Comparison of ENCODE assay signal across 8 cellular contexts in genomic region chr6:31403283-31403989, GRCh38.
DNase-seq lines count a peak whose midpoint lies in the region; TF ChIP-seq lines count a peak whose summit lies in the region.

TSS of gene MICA (plus strand) at chr6:31403595. CDS start at chr6:31403633, 38 bp downstream.

- peak within 1 kb of the TSS; percentile 62 for H3K4me3 ChIP-seq in HFF-Myc (replicated peaks; ENCODE audit: low read depth, low read length)
- H3K4me3 ChIP-seq in epithelial cell of esophagus (ENCODE audit: low read length) = peak within 1 kb of the TSS; percentile 76

- TF ChIP-seq CTCF in HFF-Myc (IDR thresholded peaks at IDR 0.05; ENCODE audit: low read depth, low read length, missing control alignments) = no peak
- TF ChIP-seq CTCF in epithelial cell of esophagus (IDR thresholded peaks at IDR 0.05; ENCODE audit: insufficient read depth, low read depth, low read length, missing control alignments) = no peak

- DNase-seq in ELR (ENCODE audit: low read depth) = peak; percentile 97
- DNase-seq in HFF-Myc (ENCODE audit: extremely low read depth, low read depth) = peak; percentile 47
- DNase-seq in NCI-H526 treated with DMSO at 0.1 percent for 48 hours (lab: John Stamatoyannopoulos, UW) = peak; percentile 11
- peak; percentile 63 for DNase-seq in activated T-cell treated with anti-CD3 and anti-CD28 coated beads for 24 hours (ENCODE audit: low read depth)
- peak; percentile 96 for DNase-seq in epithelial cell of esophagus (ENCODE audit: low read depth)
- DNase-seq in midbrain (lab: John Stamatoyannopoulos, UW) = peak; percentile 80
- DNase-seq in stimulated activated CD8-positive, alpha-beta memory T cell treated with anti-CD3 and anti-CD28 coated beads, Interleukin-15, amount 100 ng/mL, for 24 hours (ENCODE audit: low read depth) = peak; percentile 47
- no peak for DNase-seq in NCI-H2171 (lab: John Stamatoyannopoulos, UW)
